In the genomic region with DNA sequence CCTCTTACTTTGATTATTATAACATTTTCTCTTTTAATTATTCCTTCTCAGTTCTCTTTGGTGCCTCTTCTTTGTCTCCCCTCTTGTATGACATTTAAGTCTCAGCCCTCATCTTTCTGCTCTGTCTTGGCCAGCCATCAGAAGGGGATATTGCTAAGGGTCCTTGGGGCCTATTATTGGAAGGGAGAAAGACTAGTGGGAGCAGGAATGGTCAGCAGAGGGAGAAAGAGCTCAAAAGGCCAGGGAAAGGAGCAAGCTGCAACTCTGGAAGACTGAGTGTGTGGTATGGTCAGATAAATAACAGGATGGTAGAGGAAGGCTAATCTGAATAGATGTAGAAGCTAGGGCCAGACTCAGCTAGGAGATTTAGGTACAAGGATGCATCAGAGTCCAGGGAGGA, we compare ENCODE assay signal across 23 cellular contexts.
"Had no signal": no experiment of that assay in that cellular context is flagged by ENCODE, and none has a peak within 500 bp of the region (broad histone marks: within the 10 kb centered on the region; RNA-seq: fewer than 3 reads in every experiment).

No MANE protein-coding gene starts in this region.

- H3K27ac Mint-ChIP-seq: naive thymus-derived CD8-positive, alpha-beta T cell; nephron; stimulated activated naive CD8-positive, alpha-beta T cell treated with anti-CD3 and anti-CD28 coated beads, Interleukin-15, Interleukin-2, amounts not matched to agents 100 ng/mL and 50 ng/mL, for 24 hours had no signal

- H3K9me3 Mint-ChIP-seq: nephron had no signal

- H3K27me3 Mint-ChIP-seq: naive thymus-derived CD8-positive, alpha-beta T cell; stimulated activated naive CD8-positive, alpha-beta T cell treated with anti-CD3 and anti-CD28 coated beads, Interleukin-15, Interleukin-2, amounts not matched to agents 100 ng/mL and 50 ng/mL, for 24 hours had no signal

- H3K4me3 ChIP-seq: heart left ventricle, left ventricle myocardium inferior, lung, psoas muscle, right atrium auricular region, right lobe of liver, suprapubic skin, thoracic aorta, tibial artery, upper lobe of right lung had no signal

- H3K4me1 Mint-ChIP-seq: naive thymus-derived CD8-positive, alpha-beta T cell; nephron; neural crest cell had no signal

- H3K36me3 Mint-ChIP-seq: naive thymus-derived CD8-positive, alpha-beta T cell had no signal

- ATAC-seq: heart left ventricle; naive thymus-derived CD8-positive, alpha-beta T cell; psoas muscle; right lobe of liver; upper lobe of right lung had no signal

- DNase-seq: heart left ventricle; hypothalamus; islet precursor cell; left ventricle myocardium inferior; naive thymus-derived CD8-positive, alpha-beta T cell; occipital lobe; psoas muscle; right lobe of liver; stimulated activated CD4-positive, alpha-beta T cell treated with anti-CD3 and anti-CD28 coated beads, Interleukin-12 subunit alpha, Interleukin-12 subunit beta, amount 100 ng/mL, for 4 hours; stimulated activated CD4-positive, alpha-beta T cell treated with anti-CD3 and anti-CD28 coated beads, Interleukin-15, amount 100 ng/mL, for 24 hours; stimulated activated CD4-positive, alpha-beta T cell treated with anti-CD3 and anti-CD28 coated beads, Interleukin-2, amount 100 ng/mL, for 24 hours; stimulated activated CD4-positive, alpha-beta T cell treated with anti-CD3 and anti-CD28 coated beads, Interleukin-4, amount 100 ng/mL, for 1 hour; stimulated activated naive CD4-positive, alpha-beta T cell; tibial artery; trophoblast cell; upper lobe of right lung had no signal

- H3K4me3 Mint-ChIP-seq: naive thymus-derived CD8-positive, alpha-beta T cell; nephron; neural crest cell; stimulated activated naive CD8-positive, alpha-beta T cell treated with anti-CD3 and anti-CD28 coated beads, Interleukin-15, Interleukin-2, amounts not matched to agents 100 ng/mL and 50 ng/mL, for 24 hours had no signal
